In genomic region chr3:173007079-173007723, GRCh38 we compare ENCODE assay signal across 26 cellular contexts.
"Had no signal": no experiment of that assay in that cellular context is flagged by ENCODE, and none has a peak within 500 bp of the region (broad histone marks: within the 10 kb centered on the region; RNA-seq: fewer than 3 reads in every experiment).

No MANE protein-coding gene starts in this region.

- H2AFZ ChIP-seq: parathyroid adenoma had no signal

- H3K27me3 ChIP-seq: gastroesophageal sphincter, stomach, thyroid gland, upper lobe of right lung had no signal

- H3K4me1 ChIP-seq: gastroesophageal sphincter, parathyroid adenoma, stomach, thyroid gland, upper lobe of right lung had no signal

- H3K9me3 ChIP-seq: gastroesophageal sphincter, stomach, thyroid gland, upper lobe of right lung had no signal

- H3K36me3 ChIP-seq: gastroesophageal sphincter, stomach, thyroid gland, upper lobe of right lung had no signal

- H3K27me3 Mint-ChIP-seq: activated B cell treated with CpG ODN at 0.5 μM for 24 hours; activated CD8-positive, alpha-beta memory T cell treated with anti-CD3 and anti-CD28 coated beads, Interleukin-2, amount 10 ng/mL, durations not matched to agents 7 days and 5 days; activated naive CD8-positive, alpha-beta T cell treated with anti-CD3 and anti-CD28 coated beads, Interleukin-2, amount 50 U/mL, for 24 hours; effector memory CD8-positive, alpha-beta T cell; naive B cell; stimulated activated naive B cell treated with anti-CD40 and anti-IgM and Interleukin-4, amounts not matched to agents 10 μg/mL and 1 μg/mL and 100 μg/mL, for 72 hours had no signal

- H3K79me2 ChIP-seq: parathyroid adenoma had no signal

- H3K9me3 Mint-ChIP-seq: activated B cell treated with CpG ODN at 0.5 μM for 24 hours; activated naive CD4-positive, alpha-beta T cell treated with anti-CD3 and anti-CD28 coated beads, Interleukin-2, amount 50 U/mL, for 24 hours; activated naive CD8-positive, alpha-beta T cell treated with anti-CD3 and anti-CD28 coated beads, Interleukin-2, amount 50 U/mL, for 24 hours; activated T-helper 2 cell treated with anti-CD3 and anti-CD28 coated beads, Interferon-gamma antibody, Interleukin-2, Interleukin-4, amounts not matched to agents 10 μg/mL and 5 μg/mL and 100 μg/mL, durations not matched to agents 14 hours and 24 hours and 36 hours had no signal

- H3K4me3 Mint-ChIP-seq: activated B cell treated with CpG ODN at 0.5 μM for 24 hours; activated CD4-positive, alpha-beta T cell treated with anti-CD3 and anti-CD28 coated beads for 36 hours; activated CD8-positive, alpha-beta memory T cell treated with anti-CD3 and anti-CD28 coated beads, Interleukin-2, amount 10 ng/mL, durations not matched to agents 7 days and 5 days; activated CD8-positive, alpha-beta T cell treated with anti-CD3 and anti-CD28 coated beads, Interleukin-2, amount 10 ng/mL, durations not matched to agents 7 days and 5 days; activated naive CD4-positive, alpha-beta T cell treated with anti-CD3 and anti-CD28 coated beads, Interleukin-2, amount 50 U/mL, for 24 hours; activated naive CD8-positive, alpha-beta T cell treated with anti-CD3 and anti-CD28 coated beads, Interleukin-2, amount 50 U/mL, for 24 hours; effector memory CD8-positive, alpha-beta T cell; mesothelial cell of epicardium; naive B cell; stimulated activated naive B cell treated with anti-CD40 and anti-IgM and Interleukin-4, amounts not matched to agents 10 μg/mL and 1 μg/mL and 100 μg/mL, for 72 hours had no signal

- H3K4me1 Mint-ChIP-seq: activated B cell treated with CpG ODN at 0.5 μM for 24 hours; activated CD4-positive, alpha-beta T cell treated with anti-CD3 and anti-CD28 coated beads for 36 hours; activated CD8-positive, alpha-beta memory T cell treated with anti-CD3 and anti-CD28 coated beads, Interleukin-2, amount 10 ng/mL, durations not matched to agents 7 days and 5 days; activated naive CD4-positive, alpha-beta T cell treated with anti-CD3 and anti-CD28 coated beads, Interleukin-2, amount 50 U/mL, for 24 hours; activated naive CD8-positive, alpha-beta T cell treated with anti-CD3 and anti-CD28 coated beads, Interleukin-2, amount 50 U/mL, for 24 hours; naive B cell; stimulated activated naive B cell treated with anti-CD40 and anti-IgM and Interleukin-4, amounts not matched to agents 10 μg/mL and 1 μg/mL and 100 μg/mL, for 72 hours had no signal

- H3K36me3 Mint-ChIP-seq: activated CD8-positive, alpha-beta memory T cell treated with anti-CD3 and anti-CD28 coated beads, Interleukin-2, amount 10 ng/mL, durations not matched to agents 7 days and 5 days; activated naive CD4-positive, alpha-beta T cell treated with anti-CD3 and anti-CD28 coated beads, Interleukin-2, amount 50 U/mL, for 24 hours; mesothelial cell of epicardium; naive B cell; stimulated activated naive B cell treated with anti-CD40 and anti-IgM and Interleukin-4, amounts not matched to agents 10 μg/mL and 1 μg/mL and 100 μg/mL, for 72 hours had no signal

- H3K4me3 ChIP-seq: gastroesophageal sphincter, stomach, thyroid gland, upper lobe of right lung had no signal

- DNase-seq: activated B cell treated with CpG ODN at 0.5 μM for 24 hours; activated CD4-positive, alpha-beta T cell treated with anti-CD3 and anti-CD28 coated beads for 36 hours; activated CD8-positive, alpha-beta memory T cell treated with anti-CD3 and anti-CD28 coated beads, Interleukin-2, amount 10 ng/mL, durations not matched to agents 7 days and 5 days; activated CD8-positive, alpha-beta T cell treated with anti-CD3 and anti-CD28 coated beads, Interleukin-2, amount 10 ng/mL, durations not matched to agents 7 days and 5 days; activated naive CD8-positive, alpha-beta T cell treated with anti-CD3 and anti-CD28 coated beads, Interleukin-2, amount 50 U/mL, for 24 hours; activated T-cell treated with anti-CD3 and anti-CD28 coated beads, Interleukin-2, amount 50 U/mL, for 48 hours; amygdala; caudate nucleus; cortex of kidney; effector memory CD8-positive, alpha-beta T cell; hippocampal formation; kidney; naive B cell; nucleus accumbens; right cardiac atrium; stimulated activated CD4-positive, alpha-beta T cell treated with anti-CD3 and anti-CD28 coated beads, Interleukin-15, amount 100 ng/mL, for 24 hours; stimulated activated CD4-positive, alpha-beta T cell treated with anti-CD3 and anti-CD28 coated beads, Interleukin-2, amount 100 ng/mL, for 24 hours; stimulated activated naive B cell treated with anti-CD40 and anti-IgM and Interleukin-4, amounts not matched to agents 10 μg/mL and 1 μg/mL and 100 μg/mL, for 72 hours; stomach; thyroid gland; upper lobe of right lung had no signal

- H3K27ac Mint-ChIP-seq: activated B cell treated with CpG ODN at 0.5 μM for 24 hours; activated CD4-positive, alpha-beta T cell treated with anti-CD3 and anti-CD28 coated beads for 36 hours; activated CD8-positive, alpha-beta memory T cell treated with anti-CD3 and anti-CD28 coated beads, Interleukin-2, amount 10 ng/mL, durations not matched to agents 7 days and 5 days; activated CD8-positive, alpha-beta T cell treated with anti-CD3 and anti-CD28 coated beads, Interleukin-2, amount 10 ng/mL, durations not matched to agents 7 days and 5 days; activated naive CD4-positive, alpha-beta T cell treated with anti-CD3 and anti-CD28 coated beads, Interleukin-2, amount 50 U/mL, for 24 hours; activated naive CD8-positive, alpha-beta T cell treated with anti-CD3 and anti-CD28 coated beads, Interleukin-2, amount 50 U/mL, for 24 hours; activated T-helper 2 cell treated with anti-CD3 and anti-CD28 coated beads, Interferon-gamma antibody, Interleukin-2, Interleukin-4, amounts not matched to agents 10 μg/mL and 5 μg/mL and 100 μg/mL, durations not matched to agents 14 hours and 24 hours and 36 hours; effector memory CD8-positive, alpha-beta T cell; mesothelial cell of epicardium; naive B cell; stimulated activated naive B cell treated with anti-CD40 and anti-IgM and Interleukin-4, amounts not matched to agents 10 μg/mL and 1 μg/mL and 100 μg/mL, for 72 hours had no signal

- H3K27ac ChIP-seq: gastroesophageal sphincter, parathyroid adenoma, stomach, thyroid gland, upper lobe of right lung had no signal
